ENCODE assay signal across 26 cellular contexts in genomic region chr15:68900032-68900431, GRCh38. TPM values are rescaled to one million over a fixed set of nuclear protein-coding genes. Genes with fewer than 3 reads are reported as not detected.
"Had no signal": no experiment of that assay in that cellular context is flagged by ENCODE, and none has a peak within 500 bp of the region (broad histone marks: within the 10 kb centered on the region; RNA-seq: fewer than 3 reads in every experiment).

No MANE protein-coding gene starts in this region.

- DNase-seq: activated CD4-positive, alpha-beta memory T cell treated with anti-CD3 and anti-CD28 coated beads for 36 hours; activated CD4-positive, alpha-beta T cell treated with anti-CD3 and anti-CD28 coated beads, Interleukin-2, amount 10 ng/mL, durations not matched to agents 24 days and 14 days; activated CD4-positive, CD25-positive, alpha-beta regulatory T cell treated with anti-CD3 and anti-CD28 coated beads, Interleukin-2, amount 50 U/mL, for 72 hours; activated CD8-positive, alpha-beta memory T cell treated with anti-CD3 and anti-CD28 coated beads, Interleukin-2, amount 50 U/mL, for 4 hours; activated effector memory CD4-positive, alpha-beta T cell treated with anti-CD3 and anti-CD28 coated beads, Interleukin-2, amount 50 U/mL, for 16 hours; activated naive CD4-positive, alpha-beta T cell treated with anti-CD3 and anti-CD28 coated beads for 36 hours; activated naive CD8-positive, alpha-beta T cell treated with anti-CD3 and anti-CD28 coated beads for 36 hours; activated T-cell treated with anti-CD3 and anti-CD28 coated beads, Interleukin-2, amount 50 U/mL, for 1 hour; amniotic stem cell; dermis blood vessel endothelial cell; effector CD4-positive, alpha-beta T cell; hippocampal formation; left cardiac atrium; midbrain; naive thymus-derived CD8-positive, alpha-beta T cell; nucleus accumbens; stimulated activated CD4-positive, alpha-beta T cell treated with anti-CD3 and anti-CD28 coated beads, Interleukin-4, amount 100 ng/mL, for 24 hours; stimulated activated naive CD8-positive, alpha-beta T cell treated with anti-CD3 and anti-CD28 coated beads, Interleukin-15, amount 100 ng/mL, for 72 hours; substantia nigra; upper lobe of left lung; WERI-Rb-1 had no signal

- H3K4me3 ChIP-seq: gastroesophageal sphincter, right atrium auricular region, upper lobe of left lung had no signal

- H3K4me1 ChIP-seq: gastroesophageal sphincter, right atrium auricular region, upper lobe of left lung had no signal

- H3K27me3 ChIP-seq: right atrium auricular region, upper lobe of left lung had no signal

- FAIRE-seq: colon, keratinocyte had no signal

- H3K27ac ChIP-seq: gastroesophageal sphincter, right atrium auricular region, upper lobe of left lung, WERI-Rb-1 had no signal

- H3K36me3 ChIP-seq: gastroesophageal sphincter, right atrium auricular region, upper lobe of left lung, WERI-Rb-1 had no signal

- H3K9me3 ChIP-seq: gastroesophageal sphincter, right atrium auricular region, upper lobe of left lung had no signal

RNA-seq across cellular contexts. Expression of gene SPESP1, which starts 30.3 kb away (rescaled TPM):
- total RNA-seq: neural crest cell had no signal
